In genomic region chr9:77903666-77904248, GRCh38 we compare ENCODE assay signal across 19 cellular contexts.
"Had no signal": no experiment of that assay in that cellular context is flagged by ENCODE, and none has a peak within 500 bp of the region (broad histone marks: within the 10 kb centered on the region; RNA-seq: fewer than 3 reads in every experiment).

No MANE protein-coding gene starts in this region.

- H3K27me3 ChIP-seq: brain microvascular endothelial cell, esophagus muscularis mucosa, hepatocyte, uterus had no signal

- H3K36me3 ChIP-seq: brain microvascular endothelial cell, esophagus muscularis mucosa, left ventricle myocardium inferior, thoracic aorta, uterus had no signal

- H3K4me3 ChIP-seq: esophagus muscularis mucosa, hepatocyte, left ventricle myocardium inferior, thoracic aorta, uterus had no signal

- DNase-seq: activated CD4-positive, alpha-beta memory T cell treated with anti-CD3 and anti-CD28 coated beads, Interleukin-2, amount 10 ng/mL, durations not matched to agents 7 days and 5 days; activated effector memory CD4-positive, alpha-beta T cell treated with anti-CD3 and anti-CD28 coated beads, Interleukin-2, amount 50 U/mL, for 16 hours; activated T-cell treated with anti-CD3 and anti-CD28 coated beads, Interleukin-2, amount 50 U/mL, for 24 hours; brain microvascular endothelial cell; cortex of kidney; effector CD4-positive, alpha-beta T cell; islet precursor cell; left ventricle myocardium inferior; naive thymus-derived CD8-positive, alpha-beta T cell; posterior cingulate gyrus; retina; stimulated activated CD4-positive, alpha-beta T cell treated with anti-CD3 and anti-CD28 coated beads, Interleukin-12 subunit alpha, Interleukin-12 subunit beta, amount 100 ng/mL, for 4 hours; stimulated activated CD4-positive, alpha-beta T cell treated with anti-CD3 and anti-CD28 coated beads, Interleukin-2, amount 100 ng/mL, for 24 hours; uterus had no signal

- ATAC-seq: activated naive CD4-positive, alpha-beta T cell treated with anti-CD3 and anti-CD28 coated beads, Interleukin-2, amount 50 U/mL, for 72 hours; naive thymus-derived CD8-positive, alpha-beta T cell; stimulated activated effector memory CD8-positive, alpha-beta T cell treated with anti-CD3 and anti-CD28 coated beads, Interleukin-12 subunit alpha, Interleukin-12 subunit beta, amount 100 ng/mL, for 72 hours had no signal
